In genomic region chr5:6039111-6039510, GRCh38 we compare ENCODE assay signal across 4 cellular contexts.
TF ChIP-seq lines count a peak whose summit lies in the region.

No MANE protein-coding gene starts in this region.

TF ChIP-seq in HepG2, 621 proteins besides CTCF, POLR2A, EP300 and RAD21 (continues in another document):
- TF ChIP-seq ZUFSP (CRISPR knock-in tag; IDR thresholded peaks at IDR 0.05; ENCODE audit: borderline replicate concordance) (no peak), NFE2L2 (IDR thresholded peaks at IDR 0.05; ENCODE audit: low read length) (no peak), SOX13 (IDR thresholded peaks at IDR 0.05) (no peak), SOX13 (CRISPR knock-in tag; conservative IDR thresholded peaks at IDR 0.05 in 1 of 2, IDR thresholded peaks at IDR 0.05 in 1 of 2) (no peak), MAFF (IDR thresholded peaks at IDR 0.05; ENCODE audit: low read depth, low read length) (peak; percentile 41; the same call in 1 of the 2 replicates), MAFK (conservative IDR thresholded peaks at IDR 0.05 in 1 of 2, IDR thresholded peaks at IDR 0.05 in 1 of 2; ENCODE audit: low read length in 2 of 2) (peak; percentile 63 to 67), NFYC (CRISPR knock-in tag; IDR thresholded peaks at IDR 0.05) (no peak), ZBTB44 (CRISPR knock-in tag; IDR thresholded peaks at IDR 0.05) (no peak)

TF ChIP-seq in A549, 52 proteins besides CTCF, POLR2A, EP300 and RAD21:
- TF ChIP-seq HMGXB4 (CRISPR knock-in tag; IDR thresholded peaks at IDR 0.05; ENCODE audit: borderline replicate concordance) (no peak), ZC3H11A (IDR thresholded peaks at IDR 0.05) (no peak), EHMT2 (IDR thresholded peaks at IDR 0.05; ENCODE audit: low read depth) (no peak), ESRRA (IDR thresholded peaks at IDR 0.05; ENCODE audit: borderline replicate concordance, low read length) (no peak), FOXS1 (CRISPR knock-in tag; IDR thresholded peaks at IDR 0.05) (no peak), MAZ (IDR thresholded peaks at IDR 0.05; ENCODE audit: borderline replicate concordance, low read depth, low read length) (no peak), MAFK (IDR thresholded peaks at IDR 0.05; ENCODE audit: partially characterized antibody) (peak; percentile 74), KDM5A (IDR thresholded peaks at IDR 0.05) (no peak), TP53 (CRISPR knock-in tag; IDR thresholded peaks at IDR 0.05) (no peak)

TF ChIP-seq in IMR-90, 13 proteins besides CTCF, POLR2A, EP300 and RAD21:
- TF ChIP-seq CEBPB (IDR thresholded peaks at IDR 0.05; ENCODE audit: low read depth, low read length): no peak
- peak; percentile 29; the same call in 1 of the 2 replicates for TF ChIP-seq MAFK (IDR thresholded peaks at IDR 0.05; ENCODE audit: low read depth, low read length)

TF ChIP-seq in K562, 482 proteins besides CTCF, POLR2A, EP300 and RAD21:
- TF ChIP-seq CBX1 (IDR thresholded peaks at IDR 0.05; ENCODE audit: low read depth): no peak
- peak; percentile 24; the same call in 1 of the 2 replicates for TF ChIP-seq MAFG (tag; conservative IDR thresholded peaks at IDR 0.05)
- no peak for TF ChIP-seq RCOR1 (IDR thresholded peaks at IDR 0.05; ENCODE audit: borderline replicate concordance in 1 of 2, low read depth in 2 of 2, low read length in 2 of 2)
- TF ChIP-seq C11orf30 (IDR thresholded peaks at IDR 0.05; ENCODE audit: low read depth): peak; percentile 46; the same call in 1 of the 2 replicates
- TF ChIP-seq ZNF316 (IDR thresholded peaks at IDR 0.05): peak; percentile 74
